In genomic region chr1:176820292-176821056, GRCh38 we compare ENCODE assay signal across 12 cellular contexts.
"Had no signal": no experiment of that assay in that cellular context is flagged by ENCODE, and none has a peak within 500 bp of the region (broad histone marks: within the 10 kb centered on the region; RNA-seq: fewer than 3 reads in every experiment).

No MANE protein-coding gene starts in this region.

- H3K27me3 ChIP-seq: ovary, stomach, tibial artery had no signal

- H3K9me3 ChIP-seq: ovary, stomach, tibial artery had no signal

- FAIRE-seq: kidney, small intestine had no signal

- DNase-seq: activated CD4-positive, alpha-beta memory T cell treated with anti-CD3 and anti-CD28 coated beads for 36 hours; activated CD4-positive, alpha-beta T cell treated with anti-CD3 and anti-CD28 coated beads for 1 hour; activated T-cell treated with anti-CD3 and anti-CD28 coated beads, Interleukin-2, amount 50 U/mL, for 48 hours; central memory CD4-positive, alpha-beta T cell; cortex of kidney; effector CD8-positive, alpha-beta T cell; kidney; ovary; retina; small intestine; stomach; tibial artery had no signal

- H3K36me3 ChIP-seq: ovary, stomach, tibial artery had no signal

- H3K4me1 ChIP-seq: stomach, tibial artery had no signal

- H3K4me3 ChIP-seq: ovary, stomach, tibial artery had no signal

- H3K27ac ChIP-seq: ovary, stomach, tibial artery had no signal
